In the genomic region with DNA sequence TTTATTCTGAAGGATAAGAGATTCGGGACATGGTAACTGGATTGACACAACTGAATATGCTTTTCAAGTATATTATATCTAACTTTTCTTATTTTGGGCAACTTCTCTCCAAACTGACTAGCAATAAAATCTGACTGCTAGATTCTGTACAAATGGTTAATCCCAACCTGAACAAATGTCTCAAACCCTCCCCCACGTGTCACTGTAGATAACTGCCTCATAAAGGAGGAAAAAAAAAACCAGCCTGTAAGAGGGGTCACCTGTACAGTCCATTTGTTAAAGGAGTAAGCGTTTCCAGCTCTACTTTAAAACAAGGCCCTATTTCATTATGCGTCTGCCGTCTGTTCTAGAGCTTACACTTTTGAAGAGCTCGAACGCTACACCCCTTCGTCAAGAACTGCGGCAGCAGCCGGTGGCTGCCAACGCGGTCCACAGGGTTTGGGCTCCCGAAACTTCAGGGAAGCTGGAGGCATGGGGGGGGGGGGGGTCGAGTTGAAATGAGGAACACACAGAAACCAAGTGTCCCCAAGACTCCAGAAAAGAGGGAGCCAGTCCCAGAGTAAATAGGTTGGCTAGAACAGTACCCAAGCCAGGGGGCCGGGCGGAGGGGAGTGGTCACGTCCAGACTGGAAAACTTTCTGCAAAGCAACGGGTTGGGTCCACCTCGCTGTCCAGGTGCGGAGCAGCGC, we compare ENCODE assay signal across 1 cellular context.
TF ChIP-seq lines count a peak whose summit lies in the region.

No MANE protein-coding gene starts in this region.

TF ChIP-seq in K562, 482 proteins besides CTCF, POLR2A, EP300 and RAD21 (continued from another document and continues in another):
- TF ChIP-seq, protein P1, sequence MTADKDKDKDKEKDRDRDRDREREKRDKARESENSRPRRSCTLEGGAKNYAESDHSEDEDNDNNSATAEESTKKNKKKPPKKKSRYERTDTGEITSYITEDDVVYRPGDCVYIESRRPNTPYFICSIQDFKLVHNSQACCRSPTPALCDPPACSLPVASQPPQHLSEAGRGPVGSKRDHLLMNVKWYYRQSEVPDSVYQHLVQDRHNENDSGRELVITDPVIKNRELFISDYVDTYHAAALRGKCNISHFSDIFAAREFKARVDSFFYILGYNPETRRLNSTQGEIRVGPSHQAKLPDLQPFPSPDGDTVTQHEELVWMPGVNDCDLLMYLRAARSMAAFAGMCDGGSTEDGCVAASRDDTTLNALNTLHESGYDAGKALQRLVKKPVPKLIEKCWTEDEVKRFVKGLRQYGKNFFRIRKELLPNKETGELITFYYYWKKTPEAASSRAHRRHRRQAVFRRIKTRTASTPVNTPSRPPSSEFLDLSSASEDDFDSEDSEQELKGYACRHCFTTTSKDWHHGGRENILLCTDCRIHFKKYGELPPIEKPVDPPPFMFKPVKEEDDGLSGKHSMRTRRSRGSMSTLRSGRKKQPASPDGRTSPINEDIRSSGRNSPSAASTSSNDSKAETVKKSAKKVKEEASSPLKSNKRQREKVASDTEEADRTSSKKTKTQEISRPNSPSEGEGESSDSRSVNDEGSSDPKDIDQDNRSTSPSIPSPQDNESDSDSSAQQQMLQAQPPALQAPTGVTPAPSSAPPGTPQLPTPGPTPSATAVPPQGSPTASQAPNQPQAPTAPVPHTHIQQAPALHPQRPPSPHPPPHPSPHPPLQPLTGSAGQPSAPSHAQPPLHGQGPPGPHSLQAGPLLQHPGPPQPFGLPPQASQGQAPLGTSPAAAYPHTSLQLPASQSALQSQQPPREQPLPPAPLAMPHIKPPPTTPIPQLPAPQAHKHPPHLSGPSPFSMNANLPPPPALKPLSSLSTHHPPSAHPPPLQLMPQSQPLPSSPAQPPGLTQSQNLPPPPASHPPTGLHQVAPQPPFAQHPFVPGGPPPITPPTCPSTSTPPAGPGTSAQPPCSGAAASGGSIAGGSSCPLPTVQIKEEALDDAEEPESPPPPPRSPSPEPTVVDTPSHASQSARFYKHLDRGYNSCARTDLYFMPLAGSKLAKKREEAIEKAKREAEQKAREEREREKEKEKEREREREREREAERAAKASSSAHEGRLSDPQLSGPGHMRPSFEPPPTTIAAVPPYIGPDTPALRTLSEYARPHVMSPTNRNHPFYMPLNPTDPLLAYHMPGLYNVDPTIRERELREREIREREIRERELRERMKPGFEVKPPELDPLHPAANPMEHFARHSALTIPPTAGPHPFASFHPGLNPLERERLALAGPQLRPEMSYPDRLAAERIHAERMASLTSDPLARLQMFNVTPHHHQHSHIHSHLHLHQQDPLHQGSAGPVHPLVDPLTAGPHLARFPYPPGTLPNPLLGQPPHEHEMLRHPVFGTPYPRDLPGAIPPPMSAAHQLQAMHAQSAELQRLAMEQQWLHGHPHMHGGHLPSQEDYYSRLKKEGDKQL (CRISPR knock-in tag; IDR thresholded peaks at IDR 0.05; ENCODE audit: borderline replicate concordance) = no peak
- TF ChIP-seq POLR3A (IDR thresholded peaks at IDR 0.05; ENCODE audit: borderline replicate concordance, extremely low read depth, insufficient read depth, insufficient read length) (no peak), YY1 (IDR thresholded peaks at IDR 0.05; ENCODE audit: borderline replicate concordance in 1 of 3, control insufficient read depth in 1 of 3, extremely low read depth in 1 of 3, insufficient read depth in 3 of 3, insufficient read length in 1 of 3, insufficient replicate concordance in 2 of 3, low read depth in 1 of 3, low read length in 2 of 3) (no peak), ETV6 (IDR thresholded peaks at IDR 0.05; ENCODE audit: borderline replicate concordance in 1 of 2, low read depth in 2 of 2, low read length in 1 of 2) (no peak), ETV6 (CRISPR knock-in tag; IDR thresholded peaks at IDR 0.05; ENCODE audit: borderline replicate concordance) (no peak), ZNF311 (CRISPR knock-in tag; IDR thresholded peaks at IDR 0.05) (no peak), NFE2L1 (tag; IDR thresholded peaks at IDR 0.05; ENCODE audit: borderline replicate concordance, low read depth) (no peak), FOS (IDR thresholded peaks at IDR 0.05; ENCODE audit: extremely low read depth, insufficient read length) (no peak), E2F4 (CRISPR knock-in tag; IDR thresholded peaks at IDR 0.05; ENCODE audit: low read depth) (no peak), GABPA (tag; conservative IDR thresholded peaks at IDR 0.05; ENCODE audit: low read depth) (no peak), ZSCAN32 (CRISPR knock-in tag; IDR thresholded peaks at IDR 0.05) (no peak), PTTG1 (tag; IDR thresholded peaks at IDR 0.05; ENCODE audit: low read depth) (no peak), ZNF436 (CRISPR knock-in tag; IDR thresholded peaks at IDR 0.05) (no peak), JUN (IDR thresholded peaks at IDR 0.05; ENCODE audit: borderline replicate concordance, low read depth, low read length) (no peak), JUN (CRISPR knock-in tag; IDR thresholded peaks at IDR 0.05; ENCODE audit: borderline replicate concordance) (no peak), MLLT1 (IDR thresholded peaks at IDR 0.05) (no peak), DACH1 (IDR thresholded peaks at IDR 0.05; ENCODE audit: partially characterized antibody) (no peak), NFXL1 (CRISPR knock-in tag; IDR thresholded peaks at IDR 0.05) (no peak), MCM2 (IDR thresholded peaks at IDR 0.05; ENCODE audit: low read depth) (no peak), RBM17 (IDR thresholded peaks at IDR 0.05; ENCODE audit: borderline replicate concordance, low read depth, low read length) (no peak), COPS2 (conservative IDR thresholded peaks at IDR 0.05) (no peak), ZFP1 (CRISPR knock-in tag; IDR thresholded peaks at IDR 0.05) (no peak), ZNF274 (IDR thresholded peaks at IDR 0.05; ENCODE audit: borderline replicate concordance, low read depth, low read length) (no peak), MEF2A (IDR thresholded peaks at IDR 0.05; ENCODE audit: control insufficient read depth, low read depth, low read length) (no peak), NBN (IDR thresholded peaks at IDR 0.05; ENCODE audit: low read depth) (no peak), ZNF239 (CRISPR knock-in tag; IDR thresholded peaks at IDR 0.05) (no peak), NELFE (IDR thresholded peaks at IDR 0.05; ENCODE audit: insufficient read depth, insufficient read length) (no peak), RBM14 (IDR thresholded peaks at IDR 0.05; ENCODE audit: borderline replicate concordance, insufficient read depth, low read depth, low read length) (no peak), HCFC1 (IDR thresholded peaks at IDR 0.05; ENCODE audit: low read depth, low read length) (no peak), SMARCA4 (IDR thresholded peaks at IDR 0.05) (0 out of 2 replicates have a peak, but pooled peaks have one; percentile 12), ADNP (tag; IDR thresholded peaks at IDR 0.05) (no peak), ZBTB5 (IDR thresholded peaks at IDR 0.05) (no peak), ZBTB17 (CRISPR knock-in tag; IDR thresholded peaks at IDR 0.05) (no peak)
- TF ChIP-seq, protein P2, sequence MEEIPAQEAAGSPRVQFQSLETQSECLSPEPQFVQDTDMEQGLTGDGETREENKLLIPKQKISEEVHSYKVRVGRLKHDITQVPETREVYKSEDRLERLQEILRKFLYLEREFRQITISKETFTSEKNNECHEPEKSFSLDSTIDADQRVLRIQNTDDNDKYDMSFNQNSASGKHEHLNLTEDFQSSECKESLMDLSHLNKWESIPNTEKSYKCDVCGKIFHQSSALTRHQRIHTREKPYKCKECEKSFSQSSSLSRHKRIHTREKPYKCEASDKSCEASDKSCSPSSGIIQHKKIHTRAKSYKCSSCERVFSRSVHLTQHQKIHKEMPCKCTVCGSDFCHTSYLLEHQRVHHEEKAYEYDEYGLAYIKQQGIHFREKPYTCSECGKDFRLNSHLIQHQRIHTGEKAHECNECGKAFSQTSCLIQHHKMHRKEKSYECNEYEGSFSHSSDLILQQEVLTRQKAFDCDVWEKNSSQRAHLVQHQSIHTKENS (CRISPR knock-in tag; IDR thresholded peaks at IDR 0.05) = no peak
- TF ChIP-seq, protein P3, sequence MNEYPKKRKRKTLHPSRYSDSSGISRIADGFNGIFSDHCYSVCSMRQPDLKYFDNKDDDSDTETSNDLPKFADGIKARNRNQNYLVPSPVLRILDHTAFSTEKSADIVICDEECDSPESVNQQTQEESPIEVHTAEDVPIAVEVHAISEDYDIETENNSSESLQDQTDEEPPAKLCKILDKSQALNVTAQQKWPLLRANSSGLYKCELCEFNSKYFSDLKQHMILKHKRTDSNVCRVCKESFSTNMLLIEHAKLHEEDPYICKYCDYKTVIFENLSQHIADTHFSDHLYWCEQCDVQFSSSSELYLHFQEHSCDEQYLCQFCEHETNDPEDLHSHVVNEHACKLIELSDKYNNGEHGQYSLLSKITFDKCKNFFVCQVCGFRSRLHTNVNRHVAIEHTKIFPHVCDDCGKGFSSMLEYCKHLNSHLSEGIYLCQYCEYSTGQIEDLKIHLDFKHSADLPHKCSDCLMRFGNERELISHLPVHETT (CRISPR knock-in tag; conservative IDR thresholded peaks at IDR 0.05 in 1 of 2, IDR thresholded peaks at IDR 0.05 in 1 of 2) = no peak
- TF ChIP-seq, protein P4, sequence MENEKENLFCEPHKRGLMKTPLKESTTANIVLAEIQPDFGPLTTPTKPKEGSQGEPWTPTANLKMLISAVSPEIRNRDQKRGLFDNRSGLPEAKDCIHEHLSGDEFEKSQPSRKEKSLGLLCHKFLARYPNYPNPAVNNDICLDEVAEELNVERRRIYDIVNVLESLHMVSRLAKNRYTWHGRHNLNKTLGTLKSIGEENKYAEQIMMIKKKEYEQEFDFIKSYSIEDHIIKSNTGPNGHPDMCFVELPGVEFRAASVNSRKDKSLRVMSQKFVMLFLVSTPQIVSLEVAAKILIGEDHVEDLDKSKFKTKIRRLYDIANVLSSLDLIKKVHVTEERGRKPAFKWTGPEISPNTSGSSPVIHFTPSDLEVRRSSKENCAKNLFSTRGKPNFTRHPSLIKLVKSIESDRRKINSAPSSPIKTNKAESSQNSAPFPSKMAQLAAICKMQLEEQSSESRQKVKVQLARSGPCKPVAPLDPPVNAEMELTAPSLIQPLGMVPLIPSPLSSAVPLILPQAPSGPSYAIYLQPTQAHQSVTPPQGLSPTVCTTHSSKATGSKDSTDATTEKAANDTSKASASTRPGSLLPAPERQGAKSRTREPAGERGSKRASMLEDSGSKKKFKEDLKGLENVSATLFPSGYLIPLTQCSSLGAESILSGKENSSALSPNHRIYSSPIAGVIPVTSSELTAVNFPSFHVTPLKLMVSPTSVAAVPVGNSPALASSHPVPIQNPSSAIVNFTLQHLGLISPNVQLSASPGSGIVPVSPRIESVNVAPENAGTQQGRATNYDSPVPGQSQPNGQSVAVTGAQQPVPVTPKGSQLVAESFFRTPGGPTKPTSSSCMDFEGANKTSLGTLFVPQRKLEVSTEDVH (IDR thresholded peaks at IDR 0.05; ENCODE audit: low read depth, partially characterized antibody) = no peak
- TF ChIP-seq, protein P5, sequence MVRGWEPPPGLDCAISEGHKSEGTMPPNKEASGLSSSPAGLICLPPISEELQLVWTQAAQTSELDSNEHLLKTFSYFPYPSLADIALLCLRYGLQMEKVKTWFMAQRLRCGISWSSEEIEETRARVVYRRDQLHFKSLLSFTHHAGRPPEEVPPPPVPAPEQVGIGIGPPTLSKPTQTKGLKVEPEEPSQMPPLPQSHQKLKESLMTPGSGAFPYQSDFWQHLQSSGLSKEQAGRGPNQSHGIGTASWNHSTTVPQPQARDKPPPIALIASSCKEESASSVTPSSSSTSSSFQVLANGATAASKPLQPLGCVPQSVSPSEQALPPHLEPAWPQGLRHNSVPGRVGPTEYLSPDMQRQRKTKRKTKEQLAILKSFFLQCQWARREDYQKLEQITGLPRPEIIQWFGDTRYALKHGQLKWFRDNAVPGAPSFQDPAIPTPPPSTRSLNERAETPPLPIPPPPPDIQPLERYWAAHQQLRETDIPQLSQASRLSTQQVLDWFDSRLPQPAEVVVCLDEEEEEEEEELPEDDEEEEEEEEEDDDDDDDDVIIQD (CRISPR knock-in tag; IDR thresholded peaks at IDR 0.05) = no peak
